In genomic region chr3:72452745-72453144, GRCh38 we compare ENCODE assay signal across 1 cellular context.
TF ChIP-seq lines count a peak whose summit lies in the region.

No MANE protein-coding gene starts in this region.

TF ChIP-seq in HepG2, 621 proteins besides CTCF, POLR2A, EP300 and RAD21:
- TF ChIP-seq CBX2 (IDR thresholded peaks at IDR 0.05; ENCODE audit: low read depth, low read length) (no peak), CBX2 (CRISPR knock-in tag; IDR thresholded peaks at IDR 0.05; ENCODE audit: low read depth) (no peak), BHLHE40 (IDR thresholded peaks at IDR 0.05; ENCODE audit: low read length) (peak; percentile 83), MAX (IDR thresholded peaks at IDR 0.05) (0 out of 2 replicates have a peak, but pooled peaks have one; percentile 32), CREB1 (IDR thresholded peaks at IDR 0.05) (peak; percentile 72), CREB1 (CRISPR knock-in tag; IDR thresholded peaks at IDR 0.05) (no peak), PRDM10 (CRISPR knock-in tag; IDR thresholded peaks at IDR 0.05; ENCODE audit: low read depth) (peak; percentile 80; the same call in 1 of the 2 replicates), SAP130 (CRISPR knock-in tag; IDR thresholded peaks at IDR 0.05; ENCODE audit: low read depth) (0 out of 2 replicates have a peak, but pooled peaks have one; percentile 16), TOE1 (CRISPR knock-in tag; IDR thresholded peaks at IDR 0.05) (no peak), MEIS1 (CRISPR knock-in tag; IDR thresholded peaks at IDR 0.05; ENCODE audit: borderline replicate concordance) (no peak), PPARG (CRISPR knock-in tag; conservative IDR thresholded peaks at IDR 0.05) (peak; percentile 66), CENPBD1 (CRISPR knock-in tag; IDR thresholded peaks at IDR 0.05; ENCODE audit: borderline replicate concordance, low read depth) (no peak), ARID4A (CRISPR knock-in tag; IDR thresholded peaks at IDR 0.05; ENCODE audit: borderline replicate concordance) (peak; percentile 20; the same call in 1 of the 2 replicates)
